ENCODE assay signal across 18 cellular contexts in the genomic region with DNA sequence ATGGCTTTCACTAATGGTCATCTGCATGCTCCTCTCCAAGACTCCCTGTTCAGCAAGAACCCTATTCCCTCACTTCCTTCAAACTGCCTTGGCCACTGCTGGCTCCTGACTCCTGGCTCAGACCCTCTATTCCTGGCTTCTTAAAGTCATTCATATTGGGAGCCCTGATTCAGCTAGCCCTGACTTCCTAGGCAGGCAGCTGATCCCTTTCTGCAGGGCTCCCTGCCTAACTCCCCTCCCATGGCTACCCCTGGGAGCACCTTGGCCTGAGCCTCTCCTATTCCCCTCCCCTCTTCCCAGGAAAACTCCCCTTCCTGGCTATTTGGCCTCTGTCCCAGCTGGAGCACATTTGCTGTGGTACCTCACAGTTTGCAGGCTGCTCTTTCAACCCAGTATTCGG.
DNase-seq lines count a peak whose midpoint lies in the region; ATAC-seq and TF ChIP-seq lines count a peak whose summit lies in the region.
"Had no signal": no experiment of that assay in that cellular context is flagged by ENCODE, and none has a peak within 500 bp of the region (broad histone marks: within the 10 kb centered on the region; RNA-seq: fewer than 3 reads in every experiment).

No MANE protein-coding gene starts in this region.

- DNase-seq in GM03348 (ENCODE audit: low spot score) (peak; percentile 0), epithelial cell of prostate (ENCODE audit: low read depth, low spot score) (no peak), mucosa of gallbladder (ENCODE audit: low spot score) (peak; percentile 3), posterior cingulate gyrus (no peak), foreskin melanocyte (no peak)
- DNase-seq: AML-193, COR-L47, GF-D8, GOT3, KG1, NCI-H1417 treated with DMSO at 0.1 percent for 48 hours, NCI-H2029 treated with DMSO at 0.1 percent for 48 hours, NCI-H2171 treated with DMSO at 0.1 percent for 48 hours, NCI-H82, PC-9 had no signal

- no peaks in the 10 kb centered on the region for H3K4me1 ChIP-seq in HEK293 (ENCODE audit: control insufficient read depth, insufficient read depth, low read length)

- no peaks in the 10 kb centered on the region for H3K36me3 ChIP-seq in HEK293 (ENCODE audit: control insufficient read depth in 2 of 2, insufficient read depth in 1 of 2, low read length in 2 of 2)

- no peaks in the 10 kb centered on the region for H3K9me3 ChIP-seq in HEK293 (ENCODE audit: control insufficient read depth, insufficient read depth, low read depth, low read length)

- CTCF ChIA-PET in HEK293 (lab: Yijun Ruan, JAX): interaction anchor here (0.5 to 1.0 kb wide), 4 partner anchors 67 to 1751 kb away, joined by 3 to 8 read pairs (median 4); no protein-coding TSS in a partner anchor

- TF ChIP-seq CTCF in HEK293 (tag by site-specific recombination; IDR thresholded peaks at IDR 0.05): no peak

- intact Hi-C loops in posterior cingulate gyrus (cut with DNase I): loop anchor here (1.0 kb wide), 1 partner anchor 27 kb away; no protein-coding TSS in a partner anchor

- POLR2A ChIA-PET in HEK293 (lab: Yijun Ruan, JAX): no interaction called here

- no peak overlapping the region for H3K4me3 ChIP-seq in HEK293 (ENCODE audit: low read depth, low read length)
- H3K4me3 ChIP-seq: PC-9 had no signal

- no peak for ATAC-seq in GM21367 (IDR thresholded peaks at IDR 0.05; ENCODE audit: unreplicated experiment)
- ATAC-seq: HepG2 had no signal

- no peak overlapping the region for H3K27ac ChIP-seq in HEK293 (ENCODE audit: extremely low read depth, low read depth, low read length)
- peak overlapping the region; percentile 45 for H3K27ac ChIP-seq in epithelial cell of prostate
- H3K27ac ChIP-seq: PC-9 had no signal

TF ChIP-seq in HEK293, 187 proteins besides CTCF, POLR2A, EP300 and RAD21:
- TF ChIP-seq ZBTB21 (tag by site-specific recombination; IDR thresholded peaks at IDR 0.05): no peak
- 0 out of 2 replicates have a peak, but pooled peaks have one; percentile 29 for TF ChIP-seq ZIC2 (tag by site-specific recombination; IDR thresholded peaks at IDR 0.05)
TF ChIP-seq in HEK293: peak in this region for 1.

Comparison
In these comparisons a context has a peak if more than half of its experiments do, and no peak if none do; other contexts are left out.
1. DNase-seq: peak in GM03348 (single experiment) and mucosa of gallbladder (single experiment); none in epithelial cell of prostate (single experiment), posterior cingulate gyrus (0 of 10) and foreskin melanocyte (single experiment).